ENCODE assay signal across 9 cellular contexts in genomic region chr1:178579562-178579961, GRCh38.
A peak's percentile ranks its signal among the peaks of the same experiment; 100 is the strongest.
DNase-seq lines count a peak whose midpoint lies in the region; ATAC-seq and TF ChIP-seq lines count a peak whose summit lies in the region.
"Had no signal": no experiment of that assay in that cellular context is flagged by ENCODE, and none has a peak within 500 bp of the region (broad histone marks: within the 10 kb centered on the region; RNA-seq: fewer than 3 reads in every experiment).

No MANE protein-coding gene starts in this region.

- no peaks in the 10 kb centered on the region for H3K9me3 ChIP-seq in T-helper 17 cell (ENCODE audit: control insufficient read depth, low read length, poor library complexity, severe bottlenecking)

- peak; percentile 38 for ATAC-seq in GM18873 (IDR thresholded peaks at IDR 0.05; ENCODE audit: low FRiP score, unreplicated experiment)
- ATAC-seq in GM21619 (IDR thresholded peaks at IDR 0.05; ENCODE audit: unreplicated experiment), result peak; percentile 52
- peak; percentile 67 for ATAC-seq in HG03354 (IDR thresholded peaks at IDR 0.05; ENCODE audit: poor library complexity, severe bottlenecking, unreplicated experiment)
- peak; percentile 43 for ATAC-seq in T-helper 17 cell
- no peak for ATAC-seq in SK-N-SH treated with all-trans-retinoic acid at 6 μM for 48 hours
- ATAC-seq: left ventricle myocardium superior had no signal

- DNase-seq in T-helper 17 cell (no peak), germinal center (ENCODE audit: low spot score) (no peak), HK-2 (ENCODE audit: unreplicated experiment) (no peak), 8988T (no peak)
- DNase-seq: left ventricle myocardium superior had no signal

- no peaks in the 10 kb centered on the region for H3K36me3 Mint-ChIP-seq in T-helper 17 cell (ENCODE audit: low read depth)

- peaks cover 5% of the 10 kb centered on the region for H3K4me1 Mint-ChIP-seq in T-helper 17 cell

- no peak overlapping the region for H3K27ac Mint-ChIP-seq in T-helper 17 cell

- H3K27me3 Mint-ChIP-seq in T-helper 17 cell, result peaks cover 30% of the 10 kb centered on the region

- H3K4me3 Mint-ChIP-seq in T-helper 17 cell, result no peak overlapping the region

TF ChIP-seq in SK-N-SH treated with all-trans-retinoic acid at 6 μM for 48 hours, 23 proteins besides CTCF, POLR2A, EP300 and RAD21:
- TF ChIP-seq CSRNP3 (CRISPR knock-in tag; IDR thresholded peaks at IDR 0.05) (no peak), GLIS3 (CRISPR knock-in tag; IDR thresholded peaks at IDR 0.05) (no peak), ZFP3 (CRISPR knock-in tag; IDR thresholded peaks at IDR 0.05) (no peak), OSR1 (CRISPR knock-in tag; IDR thresholded peaks at IDR 0.05) (no peak), POU6F1 (CRISPR knock-in tag; IDR thresholded peaks at IDR 0.05; ENCODE audit: borderline replicate concordance, low read depth) (no peak), TCF4 (CRISPR knock-in tag; IDR thresholded peaks at IDR 0.05; ENCODE audit: borderline replicate concordance) (no peak), ZNF8 (CRISPR knock-in tag; IDR thresholded peaks at IDR 0.05) (no peak), PPARA (CRISPR knock-in tag; IDR thresholded peaks at IDR 0.05; ENCODE audit: borderline replicate concordance) (no peak), PATZ1 (CRISPR knock-in tag; IDR thresholded peaks at IDR 0.05; ENCODE audit: borderline replicate concordance) (no peak), BACH2 (CRISPR knock-in tag; IDR thresholded peaks at IDR 0.05; ENCODE audit: borderline replicate concordance) (no peak), ZC3H10 (CRISPR knock-in tag; IDR thresholded peaks at IDR 0.05) (no peak), TSHZ2 (CRISPR knock-in tag; IDR thresholded peaks at IDR 0.05) (no peak), ESRRG (CRISPR knock-in tag; IDR thresholded peaks at IDR 0.05) (no peak), ARNTL (CRISPR knock-in tag; IDR thresholded peaks at IDR 0.05; ENCODE audit: borderline replicate concordance, low read depth) (no peak), CREB5 (CRISPR knock-in tag; IDR thresholded peaks at IDR 0.05; ENCODE audit: low read depth) (no peak), ZNF565 (CRISPR knock-in tag; conservative IDR thresholded peaks at IDR 0.05; ENCODE audit: low read depth) (no peak), CSDC2 (CRISPR knock-in tag; IDR thresholded peaks at IDR 0.05) (no peak), ISL1 (CRISPR knock-in tag; IDR thresholded peaks at IDR 0.05) (no peak), ZNF70 (CRISPR knock-in tag; IDR thresholded peaks at IDR 0.05) (no peak)
